8 cellular contexts compared by ENCODE assay signal in the genomic region with DNA sequence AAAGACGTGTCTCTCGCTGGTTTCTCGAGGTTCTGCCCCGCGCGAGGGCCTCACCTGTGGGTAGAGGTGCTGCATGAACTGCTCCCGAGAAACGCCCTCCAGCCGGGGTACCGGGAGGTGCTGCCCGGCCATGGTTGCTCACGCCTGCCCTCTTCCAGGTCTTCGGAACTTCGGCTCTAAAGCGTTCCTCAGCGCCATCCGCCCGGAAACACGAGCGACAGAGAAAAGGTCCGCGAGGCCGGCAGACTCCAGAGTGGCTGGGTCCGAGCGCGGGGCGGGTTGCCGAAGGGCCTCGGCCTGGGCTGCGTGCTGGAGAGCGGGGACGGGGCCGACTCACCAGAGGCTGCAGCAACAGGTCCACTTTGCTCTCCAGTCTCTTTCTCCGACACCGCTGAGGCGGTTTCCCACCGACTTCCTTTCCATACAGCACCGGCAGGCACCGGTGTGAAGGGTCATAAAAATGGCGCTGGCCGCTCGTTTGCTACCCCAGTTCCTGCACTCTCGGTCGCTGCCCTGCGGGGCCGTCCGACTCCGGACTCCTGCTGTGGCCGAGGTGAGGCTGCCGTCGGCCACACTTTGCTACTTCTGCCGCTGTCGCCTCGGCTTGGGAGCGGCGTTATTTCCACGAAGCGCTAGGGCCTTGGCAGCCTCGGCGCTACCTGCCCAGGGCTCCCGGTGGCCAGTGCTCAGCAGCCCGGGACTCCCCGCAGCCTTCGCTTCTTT. TPM values are rescaled to one million over a fixed set of nuclear protein-coding genes. Genes with fewer than 3 reads are reported as not detected.
DNase-seq lines count a peak whose midpoint lies in the region; ATAC-seq and TF ChIP-seq lines count a peak whose summit lies in the region.

A gene with protein sequence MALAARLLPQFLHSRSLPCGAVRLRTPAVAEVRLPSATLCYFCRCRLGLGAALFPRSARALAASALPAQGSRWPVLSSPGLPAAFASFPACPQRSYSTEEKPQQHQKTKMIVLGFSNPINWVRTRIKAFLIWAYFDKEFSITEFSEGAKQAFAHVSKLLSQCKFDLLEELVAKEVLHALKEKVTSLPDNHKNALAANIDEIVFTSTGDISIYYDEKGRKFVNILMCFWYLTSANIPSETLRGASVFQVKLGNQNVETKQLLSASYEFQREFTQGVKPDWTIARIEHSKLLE (plus strand): TSS at position 244 of the 723 bp plus-strand sequence. CDS start 217 bp downstream, at position 461.
A gene with protein sequence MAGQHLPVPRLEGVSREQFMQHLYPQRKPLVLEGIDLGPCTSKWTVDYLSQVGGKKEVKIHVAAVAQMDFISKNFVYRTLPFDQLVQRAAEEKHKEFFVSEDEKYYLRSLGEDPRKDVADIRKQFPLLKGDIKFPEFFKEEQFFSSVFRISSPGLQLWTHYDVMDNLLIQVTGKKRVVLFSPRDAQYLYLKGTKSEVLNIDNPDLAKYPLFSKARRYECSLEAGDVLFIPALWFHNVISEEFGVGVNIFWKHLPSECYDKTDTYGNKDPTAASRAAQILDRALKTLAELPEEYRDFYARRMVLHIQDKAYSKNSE (minus strand): TSS at position 153 of the 723 bp plus-strand sequence. CDS start 21 bp downstream, at position 132.

- H3K79me2 ChIP-seq in OCI-LY7 (ENCODE audit: insufficient read depth, low read depth, low read length), result peaks cover 76% of the 10 kb centered on the region

- POLR2A ChIA-PET in OCI-LY7 (lab: Charles Lee), result interaction anchor here (1.4 kb wide), 1 partner anchor 31 kb away, joined by 5 read pairs; no protein-coding TSS in a partner anchor

- H3K27me3 ChIP-seq in mononuclear cell (ENCODE audit: insufficient read depth, low read length), result no peaks in the 10 kb centered on the region

- H3K4me1 ChIP-seq in OCI-LY7 (ENCODE audit: insufficient read depth, low read length, poor library complexity, severe bottlenecking), result peaks cover 29% of the 10 kb centered on the region
- H3K4me1 ChIP-seq in mononuclear cell (ENCODE audit: insufficient read depth, low read length), result peaks cover 36% of the 10 kb centered on the region

- no peaks in the 10 kb centered on the region for H3K9me3 ChIP-seq in OCI-LY7 (ENCODE audit: low read length)
- no peaks in the 10 kb centered on the region for H3K9me3 ChIP-seq in mononuclear cell (ENCODE audit: low read depth, low read length)

- H3K9me2 ChIP-seq in OCI-LY7 (ENCODE audit: insufficient read depth, low read length), result no peaks in the 10 kb centered on the region

- intact Hi-C loops in OCI-LY7 (cut with micrococcal nuclease; ENCODE audit: unreplicated experiment), result loop anchor here (2.0 kb wide), 1 partner anchor 45 kb away; a partner anchor contains a TSS

- DNase-seq in DMS 273 treated with DMSO at 0.1 percent for 48 hours (lab: John Stamatoyannopoulos, UW), result peak; percentile 68
- peak; percentile 80 for DNase-seq in HuH-7 (ENCODE audit: low spot score)
- DNase-seq in OCI-LY7 (ENCODE audit: low spot score), result peak; percentile 84
- peak; percentile 66 for DNase-seq in activated T-cell treated with anti-CD3 and anti-CD28 coated beads for 1 hour (ENCODE audit: low read depth)
- DNase-seq in epithelial cell of esophagus (ENCODE audit: low read depth), result peak; percentile 87
- DNase-seq in stimulated activated CD8-positive, alpha-beta memory T cell treated with anti-CD3 and anti-CD28 coated beads, Interleukin-4, amount 100 ng/mL, for 1 hour (ENCODE audit: low read depth in 2 of 2, low spot score in 1 of 2), result peak; percentile 50 to 66

- H3K27ac ChIP-seq in OCI-LY7 (ENCODE audit: low read depth, low read length, poor library complexity, severe bottlenecking), result peak within 1 kb of the TSS; percentile 57

- BruUV-seq in OCI-LY7 (replicated peaks; lab: Mats Ljungman, UMichigan), result no TSS peak

- peak within 1 kb of the TSS; percentile 83 for H3K4me2 ChIP-seq in OCI-LY7 (ENCODE audit: low read length)

- peaks cover 40% of the 10 kb centered on the region for H3K36me3 ChIP-seq in OCI-LY7 (ENCODE audit: insufficient read depth, low read length)

- peak within 1 kb of the TSS; percentile 92 for H3K4me3 ChIP-seq in OCI-LY7 (ENCODE audit: low read depth, low read length, poor library complexity, severe bottlenecking)
- H3K4me3 ChIP-seq in epithelial cell of esophagus (ENCODE audit: low read length), result peak within 1 kb of the TSS; percentile 98
- H3K4me3 ChIP-seq in mononuclear cell (ENCODE audit: low read length), result peak within 1 kb of the TSS; percentile 96

- H2AFZ ChIP-seq in OCI-LY7 (ENCODE audit: low read length), result peak within 1 kb of the TSS; percentile 86

- no peaks in the 10 kb centered on the region for H4K20me1 ChIP-seq in OCI-LY7 (ENCODE audit: insufficient read depth, low read length)

- CTCF ChIA-PET in OCI-LY7 (lab: Charles Lee; ENCODE audit: unreplicated experiment), result interaction anchor here (0.6 kb wide), 1 partner anchor 531 kb away, joined by 3 read pairs; no protein-coding TSS in a partner anchor

- TF ChIP-seq CTCF in OCI-LY7 (conservative IDR thresholded peaks at IDR 0.05; ENCODE audit: low read length) (peak; percentile 36; the same call in 1 of the 2 replicates), epithelial cell of esophagus (IDR thresholded peaks at IDR 0.05; ENCODE audit: insufficient read depth, low read depth, low read length, missing control alignments) (peak; percentile 29)

- ATAC-seq in GM21526 (IDR thresholded peaks at IDR 0.05; ENCODE audit: low FRiP score, unreplicated experiment), result peak; percentile 81

RNA-seq across cellular contexts. Expression of the first gene that starts in this region (rescaled TPM):
- total RNA-seq in OCI-LY7 (2014; rRNA removed; shearing (Covaris generic)), result 13.7 and 25.3 TPM in 2 replicates
- total RNA-seq in OCI-LY7 (2022), result 23.3 and 29.8 TPM in 2 replicates
- total RNA-seq in mononuclear cell, result 50.9 TPM

RNA-seq across cellular contexts. Expression of the second gene that starts in this region (rescaled TPM):
- 5.1 and 7.1 TPM in 2 replicates for total RNA-seq in OCI-LY7 (2014; rRNA removed; shearing (Covaris generic))
- total RNA-seq in OCI-LY7 (2022), result 7.7 and 8.9 TPM in 2 replicates
- total RNA-seq in mononuclear cell, result 23.1 TPM

Comparison
In these comparisons a context has a peak if more than half of its experiments do, and no peak if none do; other contexts are left out.
1. Peak in every context shown above with its lines: DNase-seq, ATAC-seq, H3K4me3 ChIP-seq and H3K27ac ChIP-seq.